ENCODE assay signal across 1 cellular context in the genomic region with DNA sequence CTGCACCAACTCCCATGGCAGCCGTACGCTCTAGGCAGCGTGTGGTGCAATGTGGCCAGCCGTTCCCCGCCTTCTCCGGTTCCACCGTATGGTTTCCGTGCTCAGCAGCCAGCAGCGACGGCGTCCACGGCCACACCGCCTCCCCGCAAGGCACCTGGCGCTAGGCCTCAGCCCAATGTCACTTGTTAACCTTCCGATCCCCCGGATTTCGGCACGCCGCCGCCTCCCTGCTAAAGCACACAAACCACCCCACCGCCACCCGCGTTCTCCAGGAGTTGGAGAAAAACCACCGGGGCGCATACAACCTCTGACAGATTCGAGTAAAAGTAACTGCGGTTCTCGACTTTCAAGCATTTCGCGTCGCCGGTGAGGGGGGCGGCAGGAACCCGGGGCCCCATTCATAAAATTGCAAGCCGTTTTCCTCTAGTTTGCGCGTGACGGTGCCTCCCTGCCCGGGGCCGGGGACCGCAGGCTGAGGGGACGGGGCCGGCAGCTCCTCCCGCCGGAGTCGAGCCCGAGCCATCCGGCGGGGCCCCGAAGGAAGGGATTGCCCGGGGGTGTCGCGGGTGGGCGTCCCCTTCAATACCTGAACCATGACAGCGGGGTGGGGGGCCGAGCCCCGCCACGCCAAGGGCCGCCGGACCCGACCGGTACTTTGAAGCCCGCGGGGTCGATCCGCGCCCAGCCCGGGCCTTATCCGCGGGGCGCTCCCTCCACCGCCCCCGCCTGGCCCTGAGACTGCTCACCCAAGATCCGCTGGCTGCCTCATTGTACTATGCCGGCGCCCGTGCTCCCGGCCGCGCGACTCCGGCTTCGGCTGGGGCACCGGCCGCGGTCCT.
TF ChIP-seq lines count a peak whose summit lies in the region.

A gene with protein sequence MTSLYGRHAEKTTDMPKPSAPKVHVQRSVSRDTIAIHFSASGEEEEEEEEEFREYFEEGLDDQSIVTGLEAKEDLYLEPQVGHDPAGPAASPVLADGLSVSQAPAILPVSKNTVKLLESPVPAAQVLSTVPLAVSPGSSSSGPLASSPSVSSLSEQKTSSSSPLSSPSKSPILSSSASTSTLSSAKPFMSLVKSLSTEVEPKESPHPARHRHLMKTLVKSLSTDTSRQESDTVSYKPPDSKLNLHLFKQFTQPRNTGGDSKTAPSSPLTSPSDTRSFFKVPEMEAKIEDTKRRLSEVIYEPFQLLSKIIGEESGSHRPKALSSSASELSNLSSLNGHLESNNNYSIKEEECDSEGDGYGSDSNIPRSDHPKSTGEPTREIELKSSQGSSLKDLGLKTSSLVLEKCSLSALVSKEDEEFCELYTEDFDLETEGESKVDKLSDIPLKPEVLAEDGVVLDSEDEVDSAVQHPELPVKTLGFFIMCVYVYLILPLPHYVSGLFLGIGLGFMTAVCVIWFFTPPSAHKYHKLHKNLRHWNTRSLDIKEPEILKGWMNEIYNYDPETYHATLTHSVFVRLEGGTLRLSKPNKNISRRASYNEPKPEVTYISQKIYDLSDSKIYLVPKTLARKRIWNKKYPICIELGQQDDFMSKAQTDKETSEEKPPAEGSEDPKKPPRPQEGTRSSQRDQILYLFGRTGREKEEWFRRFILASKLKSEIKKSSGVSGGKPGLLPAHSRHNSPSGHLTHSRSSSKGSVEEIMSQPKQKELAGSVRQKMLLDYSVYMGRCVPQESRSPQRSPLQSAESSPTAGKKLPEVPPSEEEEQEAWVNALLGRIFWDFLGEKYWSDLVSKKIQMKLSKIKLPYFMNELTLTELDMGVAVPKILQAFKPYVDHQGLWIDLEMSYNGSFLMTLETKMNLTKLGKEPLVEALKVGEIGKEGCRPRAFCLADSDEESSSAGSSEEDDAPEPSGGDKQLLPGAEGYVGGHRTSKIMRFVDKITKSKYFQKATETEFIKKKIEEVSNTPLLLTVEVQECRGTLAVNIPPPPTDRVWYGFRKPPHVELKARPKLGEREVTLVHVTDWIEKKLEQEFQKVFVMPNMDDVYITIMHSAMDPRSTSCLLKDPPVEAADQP (minus strand): TSS at position 839 of the 839 bp plus-strand sequence. CDS start 49,043 bp downstream, outside the sequence.

TF ChIP-seq in HepG2, 621 proteins besides CTCF, POLR2A, EP300 and RAD21 (continued from another document and continues in another):
- TF ChIP-seq, protein P1, sequence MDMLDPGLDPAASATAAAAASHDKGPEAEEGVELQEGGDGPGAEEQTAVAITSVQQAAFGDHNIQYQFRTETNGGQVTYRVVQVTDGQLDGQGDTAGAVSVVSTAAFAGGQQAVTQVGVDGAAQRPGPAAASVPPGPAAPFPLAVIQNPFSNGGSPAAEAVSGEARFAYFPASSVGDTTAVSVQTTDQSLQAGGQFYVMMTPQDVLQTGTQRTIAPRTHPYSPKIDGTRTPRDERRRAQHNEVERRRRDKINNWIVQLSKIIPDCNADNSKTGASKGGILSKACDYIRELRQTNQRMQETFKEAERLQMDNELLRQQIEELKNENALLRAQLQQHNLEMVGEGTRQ (IDR thresholded peaks at IDR 0.05; ENCODE audit: low read depth, low read length): no peak
- TF ChIP-seq, protein P1 (CRISPR knock-in tag; IDR thresholded peaks at IDR 0.05; ENCODE audit: borderline replicate concordance): no peak
- TF ChIP-seq ZNF605 (CRISPR knock-in tag; IDR thresholded peaks at IDR 0.05) (0 out of 2 replicates have a peak, but pooled peaks have one; percentile 39), NKX3-1 (CRISPR knock-in tag; IDR thresholded peaks at IDR 0.05) (no peak), NFKBIZ (CRISPR knock-in tag; IDR thresholded peaks at IDR 0.05) (no peak), STAT5B (CRISPR knock-in tag; IDR thresholded peaks at IDR 0.05) (no peak), ZNF234 (CRISPR knock-in tag; conservative IDR thresholded peaks at IDR 0.05) (peak; percentile 50; the same call in 1 of the 2 replicates), ZFX (CRISPR knock-in tag; IDR thresholded peaks at IDR 0.05; ENCODE audit: low read depth) (peak; percentile 97), MIER2 (CRISPR knock-in tag; IDR thresholded peaks at IDR 0.05) (no peak), ZEB1 (IDR thresholded peaks at IDR 0.05; ENCODE audit: insufficient replicate concordance, low read depth) (no peak), FIP1L1 (IDR thresholded peaks at IDR 0.05; ENCODE audit: borderline replicate concordance, insufficient read depth, low read depth, low read length) (no peak), ZNF530 (CRISPR knock-in tag; IDR thresholded peaks at IDR 0.05; ENCODE audit: low read depth) (no peak), ZNF652 (CRISPR knock-in tag; IDR thresholded peaks at IDR 0.05; ENCODE audit: borderline replicate concordance, low read depth) (no peak; the same call in 1 of the 2 replicates), ZNF883 (CRISPR knock-in tag; IDR thresholded peaks at IDR 0.05; ENCODE audit: not compliant biosample characterization) (peak; percentile 66), SALL1 (CRISPR knock-in tag; IDR thresholded peaks at IDR 0.05) (peak; percentile 77), ZNF790 (CRISPR knock-in tag; IDR thresholded peaks at IDR 0.05; ENCODE audit: borderline replicate concordance) (no peak), TOPORS (CRISPR knock-in tag; IDR thresholded peaks at IDR 0.05) (no peak), CHD2 (IDR thresholded peaks at IDR 0.05; ENCODE audit: low read depth, low read length) (no peak), HCFC1 (IDR thresholded peaks at IDR 0.05; ENCODE audit: low read depth, low read length) (no peak), NR2F2 (IDR thresholded peaks at IDR 0.05; ENCODE audit: borderline replicate concordance, low read depth) (0 out of 2 replicates have a peak, but pooled peaks have one; percentile 28), ERF (CRISPR knock-in tag; IDR thresholded peaks at IDR 0.05) (peak; percentile 83), KDM1A (CRISPR knock-in tag; IDR thresholded peaks at IDR 0.05) (no peak)
- TF ChIP-seq, protein P2, sequence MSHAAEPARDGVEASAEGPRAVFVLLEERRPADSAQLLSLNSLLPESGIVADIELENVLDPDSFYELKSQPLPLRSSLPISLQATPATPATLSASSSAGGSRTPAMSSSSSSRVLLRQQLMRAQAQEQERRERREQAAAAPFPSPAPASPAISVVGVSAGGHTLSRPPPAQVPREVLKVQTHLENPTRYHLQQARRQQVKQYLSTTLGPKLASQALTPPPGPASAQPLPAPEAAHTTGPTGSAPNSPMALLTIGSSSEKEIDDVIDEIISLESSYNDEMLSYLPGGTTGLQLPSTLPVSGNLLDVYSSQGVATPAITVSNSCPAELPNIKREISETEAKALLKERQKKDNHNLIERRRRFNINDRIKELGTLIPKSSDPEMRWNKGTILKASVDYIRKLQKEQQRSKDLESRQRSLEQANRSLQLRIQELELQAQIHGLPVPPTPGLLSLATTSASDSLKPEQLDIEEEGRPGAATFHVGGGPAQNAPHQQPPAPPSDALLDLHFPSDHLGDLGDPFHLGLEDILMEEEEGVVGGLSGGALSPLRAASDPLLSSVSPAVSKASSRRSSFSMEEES (CRISPR knock-in tag; IDR thresholded peaks at IDR 0.05): no peak
- TF ChIP-seq, protein P3, sequence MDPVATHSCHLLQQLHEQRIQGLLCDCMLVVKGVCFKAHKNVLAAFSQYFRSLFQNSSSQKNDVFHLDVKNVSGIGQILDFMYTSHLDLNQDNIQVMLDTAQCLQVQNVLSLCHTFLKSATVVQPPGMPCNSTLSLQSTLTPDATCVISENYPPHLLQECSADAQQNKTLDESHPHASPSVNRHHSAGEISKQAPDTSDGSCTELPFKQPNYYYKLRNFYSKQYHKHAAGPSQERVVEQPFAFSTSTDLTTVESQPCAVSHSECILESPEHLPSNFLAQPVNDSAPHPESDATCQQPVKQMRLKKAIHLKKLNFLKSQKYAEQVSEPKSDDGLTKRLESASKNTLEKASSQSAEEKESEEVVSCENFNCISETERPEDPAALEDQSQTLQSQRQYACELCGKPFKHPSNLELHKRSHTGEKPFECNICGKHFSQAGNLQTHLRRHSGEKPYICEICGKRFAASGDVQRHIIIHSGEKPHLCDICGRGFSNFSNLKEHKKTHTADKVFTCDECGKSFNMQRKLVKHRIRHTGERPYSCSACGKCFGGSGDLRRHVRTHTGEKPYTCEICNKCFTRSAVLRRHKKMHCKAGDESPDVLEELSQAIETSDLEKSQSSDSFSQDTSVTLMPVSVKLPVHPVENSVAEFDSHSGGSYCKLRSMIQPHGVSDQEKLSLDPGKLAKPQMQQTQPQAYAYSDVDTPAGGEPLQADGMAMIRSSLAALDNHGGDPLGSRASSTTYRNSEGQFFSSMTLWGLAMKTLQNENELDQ (CRISPR knock-in tag; IDR thresholded peaks at IDR 0.05; ENCODE audit: borderline replicate concordance): no peak
- TF ChIP-seq, protein P4, sequence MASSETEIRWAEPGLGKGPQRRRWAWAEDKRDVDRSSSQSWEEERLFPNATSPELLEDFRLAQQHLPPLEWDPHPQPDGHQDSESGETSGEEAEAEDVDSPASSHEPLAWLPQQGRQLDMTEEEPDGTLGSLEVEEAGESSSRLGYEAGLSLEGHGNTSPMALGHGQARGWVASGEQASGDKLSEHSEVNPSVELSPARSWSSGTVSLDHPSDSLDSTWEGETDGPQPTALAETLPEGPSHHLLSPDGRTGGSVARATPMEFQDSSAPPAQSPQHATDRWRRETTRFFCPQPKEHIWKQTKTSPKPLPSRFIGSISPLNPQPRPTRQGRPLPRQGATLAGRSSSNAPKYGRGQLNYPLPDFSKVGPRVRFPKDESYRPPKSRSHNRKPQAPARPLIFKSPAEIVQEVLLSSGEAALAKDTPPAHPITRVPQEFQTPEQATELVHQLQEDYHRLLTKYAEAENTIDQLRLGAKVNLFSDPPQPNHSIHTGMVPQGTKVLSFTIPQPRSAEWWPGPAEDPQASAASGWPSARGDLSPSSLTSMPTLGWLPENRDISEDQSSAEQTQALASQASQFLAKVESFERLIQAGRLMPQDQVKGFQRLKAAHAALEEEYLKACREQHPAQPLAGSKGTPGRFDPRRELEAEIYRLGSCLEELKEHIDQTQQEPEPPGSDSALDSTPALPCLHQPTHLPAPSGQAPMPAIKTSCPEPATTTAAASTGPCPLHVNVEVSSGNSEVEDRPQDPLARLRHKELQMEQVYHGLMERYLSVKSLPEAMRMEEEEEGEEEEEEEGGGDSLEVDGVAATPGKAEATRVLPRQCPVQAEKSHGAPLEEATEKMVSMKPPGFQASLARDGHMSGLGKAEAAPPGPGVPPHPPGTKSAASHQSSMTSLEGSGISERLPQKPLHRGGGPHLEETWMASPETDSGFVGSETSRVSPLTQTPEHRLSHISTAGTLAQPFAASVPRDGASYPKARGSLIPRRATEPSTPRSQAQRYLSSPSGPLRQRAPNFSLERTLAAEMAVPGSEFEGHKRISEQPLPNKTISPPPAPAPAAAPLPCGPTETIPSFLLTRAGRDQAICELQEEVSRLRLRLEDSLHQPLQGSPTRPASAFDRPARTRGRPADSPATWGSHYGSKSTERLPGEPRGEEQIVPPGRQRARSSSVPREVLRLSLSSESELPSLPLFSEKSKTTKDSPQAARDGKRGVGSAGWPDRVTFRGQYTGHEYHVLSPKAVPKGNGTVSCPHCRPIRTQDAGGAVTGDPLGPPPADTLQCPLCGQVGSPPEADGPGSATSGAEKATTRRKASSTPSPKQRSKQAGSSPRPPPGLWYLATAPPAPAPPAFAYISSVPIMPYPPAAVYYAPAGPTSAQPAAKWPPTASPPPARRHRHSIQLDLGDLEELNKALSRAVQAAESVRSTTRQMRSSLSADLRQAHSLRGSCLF (CRISPR knock-in tag; IDR thresholded peaks at IDR 0.05; ENCODE audit: borderline replicate concordance): no peak
- TF ChIP-seq, protein P5, sequence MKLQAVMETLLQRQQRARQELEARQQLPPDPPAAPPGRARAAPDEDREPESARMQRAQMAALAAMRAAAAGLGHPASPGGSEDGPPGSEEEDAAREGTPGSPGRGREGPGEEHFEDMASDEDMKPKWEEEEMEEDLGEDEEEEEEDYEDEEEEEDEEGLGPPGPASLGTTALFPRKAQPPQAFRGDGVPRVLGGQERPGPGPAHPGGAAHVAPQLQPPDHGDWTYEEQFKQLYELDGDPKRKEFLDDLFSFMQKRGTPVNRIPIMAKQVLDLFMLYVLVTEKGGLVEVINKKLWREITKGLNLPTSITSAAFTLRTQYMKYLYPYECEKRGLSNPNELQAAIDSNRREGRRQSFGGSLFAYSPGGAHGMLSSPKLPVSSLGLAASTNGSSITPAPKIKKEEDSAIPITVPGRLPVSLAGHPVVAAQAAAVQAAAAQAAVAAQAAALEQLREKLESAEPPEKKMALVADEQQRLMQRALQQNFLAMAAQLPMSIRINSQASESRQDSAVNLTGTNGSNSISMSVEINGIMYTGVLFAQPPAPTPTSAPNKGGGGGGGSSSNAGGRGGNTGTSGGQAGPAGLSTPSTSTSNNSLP (IDR thresholded peaks at IDR 0.05; ENCODE audit: low read depth, low read length): no peak
- TF ChIP-seq, protein P6, sequence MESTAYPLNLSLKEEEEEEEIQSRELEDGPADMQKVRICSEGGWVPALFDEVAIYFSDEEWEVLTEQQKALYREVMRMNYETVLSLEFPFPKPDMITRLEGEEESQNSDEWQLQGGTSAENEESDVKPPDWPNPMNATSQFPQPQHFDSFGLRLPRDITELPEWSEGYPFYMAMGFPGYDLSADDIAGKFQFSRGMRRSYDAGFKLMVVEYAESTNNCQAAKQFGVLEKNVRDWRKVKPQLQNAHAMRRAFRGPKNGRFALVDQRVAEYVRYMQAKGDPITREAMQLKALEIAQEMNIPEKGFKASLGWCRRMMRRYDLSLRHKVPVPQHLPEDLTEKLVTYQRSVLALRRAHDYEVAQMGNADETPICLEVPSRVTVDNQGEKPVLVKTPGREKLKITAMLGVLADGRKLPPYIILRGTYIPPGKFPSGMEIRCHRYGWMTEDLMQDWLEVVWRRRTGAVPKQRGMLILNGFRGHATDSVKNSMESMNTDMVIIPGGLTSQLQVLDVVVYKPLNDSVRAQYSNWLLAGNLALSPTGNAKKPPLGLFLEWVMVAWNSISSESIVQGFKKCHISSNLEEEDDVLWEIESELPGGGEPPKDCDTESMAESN (CRISPR knock-in tag; conservative IDR thresholded peaks at IDR 0.05): peak; percentile 83; the same call in 1 of the 2 replicates
- TF ChIP-seq, protein P7, sequence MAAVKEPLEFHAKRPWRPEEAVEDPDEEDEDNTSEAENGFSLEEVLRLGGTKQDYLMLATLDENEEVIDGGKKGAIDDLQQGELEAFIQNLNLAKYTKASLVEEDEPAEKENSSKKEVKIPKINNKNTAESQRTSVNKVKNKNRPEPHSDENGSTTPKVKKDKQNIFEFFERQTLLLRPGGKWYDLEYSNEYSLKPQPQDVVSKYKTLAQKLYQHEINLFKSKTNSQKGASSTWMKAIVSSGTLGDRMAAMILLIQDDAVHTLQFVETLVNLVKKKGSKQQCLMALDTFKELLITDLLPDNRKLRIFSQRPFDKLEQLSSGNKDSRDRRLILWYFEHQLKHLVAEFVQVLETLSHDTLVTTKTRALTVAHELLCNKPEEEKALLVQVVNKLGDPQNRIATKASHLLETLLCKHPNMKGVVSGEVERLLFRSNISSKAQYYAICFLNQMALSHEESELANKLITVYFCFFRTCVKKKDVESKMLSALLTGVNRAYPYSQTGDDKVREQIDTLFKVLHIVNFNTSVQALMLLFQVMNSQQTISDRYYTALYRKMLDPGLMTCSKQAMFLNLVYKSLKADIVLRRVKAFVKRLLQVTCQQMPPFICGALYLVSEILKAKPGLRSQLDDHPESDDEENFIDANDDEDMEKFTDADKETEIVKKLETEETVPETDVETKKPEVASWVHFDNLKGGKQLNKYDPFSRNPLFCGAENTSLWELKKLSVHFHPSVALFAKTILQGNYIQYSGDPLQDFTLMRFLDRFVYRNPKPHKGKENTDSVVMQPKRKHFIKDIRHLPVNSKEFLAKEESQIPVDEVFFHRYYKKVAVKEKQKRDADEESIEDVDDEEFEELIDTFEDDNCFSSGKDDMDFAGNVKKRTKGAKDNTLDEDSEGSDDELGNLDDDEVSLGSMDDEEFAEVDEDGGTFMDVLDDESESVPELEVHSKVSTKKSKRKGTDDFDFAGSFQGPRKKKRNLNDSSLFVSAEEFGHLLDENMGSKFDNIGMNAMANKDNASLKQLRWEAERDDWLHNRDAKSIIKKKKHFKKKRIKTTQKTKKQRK (IDR thresholded peaks at IDR 0.05; ENCODE audit: low read length): no peak
